In the genomic region with DNA sequence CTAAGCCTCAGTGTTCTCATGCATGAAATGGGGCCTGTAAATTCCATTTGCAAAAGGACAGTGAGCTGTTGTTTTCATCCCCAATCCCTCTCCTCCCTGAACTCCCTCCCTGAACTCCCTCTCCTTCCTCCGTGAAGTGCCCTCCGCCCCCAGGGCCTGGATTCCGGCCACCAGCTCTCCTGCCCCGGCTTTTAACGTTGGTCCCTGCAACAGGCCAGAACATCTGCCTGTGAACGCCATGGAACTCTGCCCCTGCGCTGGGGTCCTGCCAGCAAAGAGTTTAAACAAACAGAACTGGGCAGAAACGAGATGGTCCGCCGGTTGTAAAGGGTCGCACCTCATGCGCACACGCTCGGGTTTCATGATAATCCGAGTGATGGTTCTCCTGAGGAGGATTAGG, we compare ENCODE assay signal across 22 cellular contexts.
"Had no signal": no experiment of that assay in that cellular context is flagged by ENCODE, and none has a peak within 500 bp of the region (broad histone marks: within the 10 kb centered on the region; RNA-seq: fewer than 3 reads in every experiment).

No MANE protein-coding gene starts in this region.

- ATAC-seq: mucosa of descending colon; natural killer cell treated with Interleukin-12 subunit alpha and Interleukin-12 subunit beta and Interleukin-15 and Interleukin-18, amount 100 ng/mL, for 72 hours had no signal

- H2AFZ ChIP-seq: parathyroid adenoma had no signal

- H3K79me2 ChIP-seq: parathyroid adenoma had no signal

- H3K4me1 ChIP-seq: colonic mucosa, parathyroid adenoma, stomach had no signal

- H3K9ac ChIP-seq: parathyroid adenoma had no signal

- FAIRE-seq: endothelial cell of umbilical vein, keratinocyte had no signal

- H3K9me3 ChIP-seq: colonic mucosa, esophagus muscularis mucosa, mucosa of descending colon, neutrophil, stomach, tibial artery had no signal

- H3K27me3 ChIP-seq: colonic mucosa, esophagus muscularis mucosa, neutrophil, stomach, tibial artery had no signal

- H3K4me3 ChIP-seq: colonic mucosa, esophagus muscularis mucosa, lung, mucosa of descending colon, smooth muscle cell, stomach, tibial artery had no signal

- DNase-seq: colonic mucosa; effector memory CD4-positive, alpha-beta T cell; foreskin melanocyte; hypothalamus; immature natural killer cell; mucosa of descending colon; naive B cell; stimulated activated CD4-positive, alpha-beta T cell treated with anti-CD3 and anti-CD28 coated beads, Interleukin-12 subunit alpha, Interleukin-12 subunit beta, amount 100 ng/mL, for 4 hours; stimulated activated CD4-positive, alpha-beta T cell treated with anti-CD3 and anti-CD28 coated beads, Interleukin-1b, Interleukin-23, amount 100 ng/mL, for 48 hours; stimulated activated CD4-positive, alpha-beta T cell treated with anti-CD3 and anti-CD28 coated beads, Interleukin-4, amount 100 ng/mL, for 1 hour; stimulated activated CD8-positive, alpha-beta memory T cell treated with anti-CD3 and anti-CD28 coated beads, Interleukin-4, amount 100 ng/mL, for 48 hours; stimulated activated naive CD4-positive, alpha-beta T cell treated with Interleukin-2 at 50 U/mL for 16 hours; stomach; tibial artery had no signal

- H3K27ac ChIP-seq: colonic mucosa, esophagus muscularis mucosa, neutrophil, parathyroid adenoma, stomach, tibial artery had no signal

- H3K4me2 ChIP-seq: smooth muscle cell had no signal

- H3K36me3 ChIP-seq: colonic mucosa, neutrophil, tibial artery had no signal
